In the genomic region with DNA sequence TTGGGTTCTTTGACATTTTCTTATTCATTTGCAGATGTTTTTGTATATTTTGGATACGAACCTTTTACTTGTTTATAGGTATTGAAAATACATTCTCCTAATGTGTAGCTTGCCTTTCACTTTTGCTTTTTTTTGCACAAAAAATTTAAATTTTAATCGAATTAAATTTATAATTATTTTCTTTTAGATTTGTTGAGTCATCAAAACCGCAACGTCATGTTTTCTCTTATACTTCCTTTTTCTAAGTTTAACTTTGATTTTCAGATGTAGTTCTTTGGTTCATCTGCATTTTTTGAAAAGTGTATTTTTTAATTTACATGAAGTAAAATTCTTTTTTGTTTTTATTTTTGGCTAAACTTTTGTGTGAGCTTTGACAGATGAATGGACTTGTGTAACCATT, we compare ENCODE assay signal across 33 cellular contexts.
"Had no signal": no experiment of that assay in that cellular context is flagged by ENCODE, and none has a peak within 500 bp of the region (broad histone marks: within the 10 kb centered on the region; RNA-seq: fewer than 3 reads in every experiment).

No MANE protein-coding gene starts in this region.

- H3K9ac ChIP-seq: SK-N-SH had no signal

- H3K27me3 ChIP-seq: adrenal gland, SJSA1 had no signal

- H3K27ac ChIP-seq: adrenal gland, SJSA1 had no signal

- H3K27me3 Mint-ChIP-seq: activated CD4-positive, alpha-beta T cell treated with anti-CD3 and anti-CD28 coated beads, Interleukin-2, amount 10 ng/mL, durations not matched to agents 24 days and 14 days; activated CD8-positive, alpha-beta T cell treated with anti-CD3 and anti-CD28 coated beads for 36 hours had no signal

- H3K4me1 Mint-ChIP-seq: activated CD4-positive, alpha-beta T cell treated with anti-CD3 and anti-CD28 coated beads, Interleukin-2, amount 10 ng/mL, durations not matched to agents 24 days and 14 days; activated T-helper 17 cell treated with anti-CD3 and anti-CD28 coated beads, Interleukin-2, amount 50 U/mL, for 72 hours had no signal

- H3K36me3 ChIP-seq: adrenal gland, SJSA1 had no signal

- H3K4me2 ChIP-seq: SK-N-SH had no signal

- DNase-seq: activated CD4-positive, alpha-beta T cell treated with anti-CD3 and anti-CD28 coated beads, Interleukin-2, amount 10 ng/mL, durations not matched to agents 24 days and 14 days; activated CD4-positive, alpha-beta T cell treated with anti-CD3 and anti-CD28 coated beads, Interleukin-2, amount 50 U/mL, for 4 hours; activated CD8-positive, alpha-beta T cell treated with anti-CD3 and anti-CD28 coated beads for 36 hours; activated gamma-delta T cell treated with Interleukin-2 at 50 U/mL for 16 hours; activated naive CD4-positive, alpha-beta T cell treated with anti-CD3 and anti-CD28 coated beads for 36 hours; activated T-cell treated with anti-CD3 and anti-CD28 coated beads, Interleukin-2, amount 50 U/mL, for 1 hour; activated T-cell treated with anti-CD3 and anti-CD28 coated beads, Interleukin-2, amount 50 U/mL, for 72 hours; adrenal gland; caudate nucleus; cerebellar nuclear complex; NCI-H1048; NCI-H1105 treated with DMSO at 0.1 percent for 48 hours; NCI-H1436; NCI-H1694 treated with DMSO at 0.1 percent for 48 hours; NCI-H2029; NCI-H345; NCI-H510A; NCI-H526; NCI-H748 treated with DMSO at 0.1 percent for 48 hours; NK-92 treated with Interleukin-12 subunit alpha and Interleukin-12 subunit beta, amount 100 ng/mL, for 24 hours; RPMI8226; SHP77 treated with DMSO at 0.1 percent for 48 hours; SK-N-SH had no signal

- ATAC-seq: activated CD8-positive, alpha-beta T cell treated with anti-CD3 and anti-CD28 coated beads for 36 hours; activated naive CD4-positive, alpha-beta T cell treated with anti-CD3 and anti-CD28 coated beads, Interleukin-2, amount 50 U/mL, for 72 hours; activated T-cell treated with anti-CD3 and anti-CD28 coated beads, Interleukin-2, amount 50 U/mL, for 72 hours; activated T-helper 17 cell treated with anti-CD3 and anti-CD28 coated beads, Interleukin-2, amount 50 U/mL, for 72 hours; Panc1 had no signal

- H3K27ac Mint-ChIP-seq: activated CD4-positive, alpha-beta T cell treated with anti-CD3 and anti-CD28 coated beads, Interleukin-2, amount 10 ng/mL, durations not matched to agents 24 days and 14 days; activated CD8-positive, alpha-beta T cell treated with anti-CD3 and anti-CD28 coated beads for 36 hours; activated naive CD4-positive, alpha-beta T cell treated with anti-CD3 and anti-CD28 coated beads for 36 hours; activated naive CD4-positive, alpha-beta T cell treated with anti-CD3 and anti-CD28 coated beads, Interleukin-2, amount 50 U/mL, for 72 hours; activated T-cell treated with anti-CD3 and anti-CD28 coated beads, Interleukin-2, amount 50 U/mL, for 72 hours; activated T-helper 17 cell treated with anti-CD3 and anti-CD28 coated beads, Interleukin-2, amount 50 U/mL, for 72 hours; brain; T-helper 1 cell treated with Interleukin-12 subunit alpha and Interleukin-12 subunit beta and Interleukin-4 antibody, amounts not matched to agents 30 μg/mL and 1 μg/mL, for 36 hours; T-helper 2 cell treated with Interferon-gamma antibody and Interleukin-4, amounts not matched to agents 5 μg/mL and 100 μg/mL, for 36 hours had no signal

- H3K9me3 ChIP-seq: adrenal gland, SJSA1, SK-N-SH had no signal

- H3K9me3 Mint-ChIP-seq: activated CD4-positive, alpha-beta T cell treated with anti-CD3 and anti-CD28 coated beads, Interleukin-2, amount 10 ng/mL, durations not matched to agents 24 days and 14 days; activated naive CD4-positive, alpha-beta T cell treated with anti-CD3 and anti-CD28 coated beads, Interleukin-2, amount 50 U/mL, for 72 hours; activated T-helper 17 cell treated with anti-CD3 and anti-CD28 coated beads, Interleukin-2, amount 50 U/mL, for 72 hours; T-helper 2 cell treated with Interferon-gamma antibody and Interleukin-4, amounts not matched to agents 5 μg/mL and 100 μg/mL, for 36 hours had no signal

- H3K4me3 Mint-ChIP-seq: activated CD4-positive, alpha-beta T cell treated with anti-CD3 and anti-CD28 coated beads, Interleukin-2, amount 10 ng/mL, durations not matched to agents 24 days and 14 days; activated CD8-positive, alpha-beta T cell treated with anti-CD3 and anti-CD28 coated beads for 36 hours; activated naive CD4-positive, alpha-beta T cell treated with anti-CD3 and anti-CD28 coated beads for 36 hours; activated T-cell treated with anti-CD3 and anti-CD28 coated beads, Interleukin-2, amount 50 U/mL, for 72 hours; activated T-helper 17 cell treated with anti-CD3 and anti-CD28 coated beads, Interleukin-2, amount 50 U/mL, for 72 hours; brain; T-helper 1 cell treated with Interleukin-12 subunit alpha and Interleukin-12 subunit beta and Interleukin-4 antibody, amounts not matched to agents 30 μg/mL and 1 μg/mL, for 36 hours; T-helper 2 cell treated with Interferon-gamma antibody and Interleukin-4, amounts not matched to agents 5 μg/mL and 100 μg/mL, for 36 hours had no signal

- FAIRE-seq: astrocyte, bronchial epithelial cell, TTC549 had no signal

- H3K36me3 Mint-ChIP-seq: activated naive CD4-positive, alpha-beta T cell treated with anti-CD3 and anti-CD28 coated beads, Interleukin-2, amount 50 U/mL, for 72 hours; brain had no signal

- H3K4me1 ChIP-seq: adrenal gland, SJSA1 had no signal

- H3K4me3 ChIP-seq: adrenal gland, SJSA1 had no signal
